14 cellular contexts compared by ENCODE assay signal in the genomic region with DNA sequence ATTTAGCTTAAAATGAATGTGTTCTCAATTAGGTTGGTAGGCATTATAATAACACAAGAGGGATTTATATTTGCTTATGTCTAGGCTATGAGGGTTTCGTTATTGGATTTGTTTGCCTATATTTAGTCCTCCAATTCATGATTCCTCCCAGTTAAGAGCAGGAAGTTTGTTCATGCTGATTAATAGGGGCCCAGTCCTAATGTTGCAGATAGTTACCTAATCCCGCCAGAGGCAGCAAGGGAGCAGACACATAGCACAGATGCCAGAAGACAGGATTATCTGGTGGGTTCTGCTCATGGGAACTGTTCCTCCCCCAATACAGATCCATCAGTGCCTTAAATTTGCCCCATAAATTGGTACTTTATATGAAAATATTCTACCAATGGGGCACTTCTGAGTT.
DNase-seq lines count a peak whose midpoint lies in the region; ATAC-seq, FAIRE-seq and TF ChIP-seq lines count a peak whose summit lies in the region.
"Had no signal": no experiment of that assay in that cellular context is flagged by ENCODE, and none has a peak within 500 bp of the region (broad histone marks: within the 10 kb centered on the region; RNA-seq: fewer than 3 reads in every experiment).

No MANE protein-coding gene starts in this region.

- DNase-seq in H54 (ENCODE audit: insufficient read length, low spot score) = no peak
- peak; percentile 96 for DNase-seq in NCI-H748 treated with DMSO at 0.1 percent for 48 hours (lab: John Stamatoyannopoulos, UW)
- DNase-seq in amniotic epithelial cell (ENCODE audit: low read depth) = peak; percentile 14
- no peak for DNase-seq in aorta
- DNase-seq in psoas muscle = no peak
- DNase-seq in AG08396 (ENCODE audit: low spot score) = no peak
- DNase-seq: DMS79, H7, MV-4-11, NCI-H1436 treated with DMSO at 0.1 percent for 48 hours, NCI-H2081 treated with DMSO at 0.1 percent for 48 hours had no signal

- FAIRE-seq in H54 (lab: Jason Lieb, UNC) = peak; percentile 78
- FAIRE-seq: RCC 7860 had no signal

- intact Hi-C loops in aorta (cut with DNase I) = loop anchor here in 1 of 2 donors (10.0 kb wide), 1 partner anchor 704 kb away; no protein-coding TSS in a partner anchor
- intact Hi-C loops in psoas muscle (cut with DNase I) = loop anchor here in 1 of 2 donors (10.0 kb wide), 1 partner anchor 274 kb away; no protein-coding TSS in a partner anchor

- no peaks in the 10 kb centered on the region for H3K9me3 ChIP-seq in aorta (ENCODE audit: control insufficient read depth, low read length)
- H3K9me3 ChIP-seq in psoas muscle = no peaks in the 10 kb centered on the region

- no peak for TF ChIP-seq POLR2A in H54 (IDR thresholded peaks at IDR 0.05; ENCODE audit: low read depth, low read length)

- H3K27me3 ChIP-seq in aorta (ENCODE audit: control insufficient read depth in 1 of 2, insufficient read depth in 2 of 2, low read length in 1 of 2) = no peaks in the 10 kb centered on the region
- no peaks in the 10 kb centered on the region for H3K27me3 ChIP-seq in psoas muscle (ENCODE audit: insufficient read depth in 3 of 3, low read length in 2 of 3)

- no peak overlapping the region for H3K4me3 ChIP-seq in aorta (ENCODE audit: low read length in 2 of 2)
- H3K4me3 ChIP-seq in psoas muscle = no peak overlapping the region

- H3K36me3 ChIP-seq in aorta (ENCODE audit: control insufficient read depth in 1 of 2, insufficient read depth in 2 of 2, low read length in 1 of 2) (no peaks in the 10 kb centered on the region), psoas muscle (ENCODE audit: insufficient read depth in 1 of 2, low read depth in 1 of 2) (no peaks in the 10 kb centered on the region)

- TF ChIP-seq CTCF in psoas muscle (IDR thresholded peaks at IDR 0.05) = no peak

- H3K4me1 ChIP-seq in aorta (ENCODE audit: control insufficient read depth in 1 of 2, insufficient read depth in 2 of 2, low read length in 2 of 2) (no peaks in the 10 kb centered on the region), psoas muscle (no peaks in the 10 kb centered on the region)

- no peak for ATAC-seq in aorta (ENCODE audit: low FRiP score)
- no peak for ATAC-seq in psoas muscle
- no peak for ATAC-seq in GM21576 (IDR thresholded peaks at IDR 0.05; ENCODE audit: unreplicated experiment)

- WGBS in aorta, 2 donors = 90% methylated on average over 2 of the region's 2 CpGs
- WGBS in psoas muscle, 3 donors = 93 to 96% (median 94%) methylated on average over 2 of the region's 2 CpGs

- H3K27ac ChIP-seq in aorta (ENCODE audit: low read depth in 1 of 2, low read length in 2 of 2) = no peak overlapping the region
- H3K27ac ChIP-seq in psoas muscle = no peak overlapping the region
- H3K27ac ChIP-seq: KMS-11 had no signal

Comparison
In these comparisons a context has a peak if more than half of its experiments do, and no peak if none do; other contexts are left out.
1. DNase-seq: peak in NCI-H748 treated with DMSO at 0.1 percent for 48 hours (single experiment) and amniotic epithelial cell (single experiment); none in H54 (single experiment), aorta (0 of 2), psoas muscle (0 of 2) and AG08396 (single experiment).